8 cellular contexts compared by ENCODE assay signal in genomic region chr6:160767019-160767646, GRCh38.
DNase-seq lines count a peak whose midpoint lies in the region; ATAC-seq, FAIRE-seq and TF ChIP-seq lines count a peak whose summit lies in the region.

No MANE protein-coding gene starts in this region.

- no peaks in the 10 kb centered on the region for H3K36me3 ChIP-seq in NT2/D1 (ENCODE audit: insufficient read depth, insufficient read length, low read length)
- H3K36me3 ChIP-seq in upper lobe of right lung = no peaks in the 10 kb centered on the region

- peaks cover 23% of the 10 kb centered on the region for H3K4me1 Mint-ChIP-seq in glutamatergic neuron (ENCODE audit: low read depth, unreplicated experiment)

- H3K9ac ChIP-seq in NT2/D1 (ENCODE audit: insufficient read length, low read depth) = peak overlapping the region; percentile 76

- H3K27me3 ChIP-seq in NT2/D1 (ENCODE audit: insufficient read depth, insufficient read length) (peaks cover 8% of the 10 kb centered on the region), upper lobe of right lung (no peaks in the 10 kb centered on the region)

- H3K4me3 Mint-ChIP-seq in glutamatergic neuron (ENCODE audit: unreplicated experiment) = peak overlapping the region; percentile 92

- H3K27me3 Mint-ChIP-seq in glutamatergic neuron (ENCODE audit: unreplicated experiment) = peaks cover 3% of the 10 kb centered on the region

- peaks cover 5% of the 10 kb centered on the region for H3K36me3 Mint-ChIP-seq in glutamatergic neuron (ENCODE audit: unreplicated experiment)

- peak; percentile 57 for DNase-seq in AG08395 (ENCODE audit: low spot score)
- DNase-seq in GM19239 (ENCODE audit: insufficient read length, low spot score) = peak; percentile 83
- peak; percentile 56 for DNase-seq in NT2/D1 (ENCODE audit: low read depth, low spot score)
- DNase-seq in activated naive CD4-positive, alpha-beta T cell treated with Interleukin-2 at 50 U/mL for 16 hours = peak; percentile 45
- peak; percentile 90 for DNase-seq in glutamatergic neuron
- no peak for DNase-seq in omental fat pad (ENCODE audit: low spot score)
- DNase-seq in upper lobe of right lung = peak; percentile 85

- H3K4me3 ChIP-seq in NT2/D1 (ENCODE audit: insufficient read length, low read depth) (peak overlapping the region; percentile 50), upper lobe of right lung (peak overlapping the region; percentile 40)

- intact Hi-C loops in upper lobe of right lung (cut with DNase I) = no loop called here

- ATAC-seq in HG03342 (IDR thresholded peaks at IDR 0.05; ENCODE audit: unreplicated experiment) (peak; percentile 92), omental fat pad (ENCODE audit: low FRiP score) (peak; percentile 93), upper lobe of right lung (peak; percentile 93)

- H3K9me3 ChIP-seq in NT2/D1 (ENCODE audit: insufficient read depth, low read length) (peaks cover 6% of the 10 kb centered on the region; the same call in 1 of the 2 replicates), upper lobe of right lung (no peaks in the 10 kb centered on the region)

- H3K9me3 Mint-ChIP-seq in glutamatergic neuron (ENCODE audit: unreplicated experiment) = peaks cover 17% of the 10 kb centered on the region

- H3K4me1 ChIP-seq in NT2/D1 (ENCODE audit: insufficient read depth, insufficient read length) (no peaks in the 10 kb centered on the region), upper lobe of right lung (peaks cover 4% of the 10 kb centered on the region)

- FAIRE-seq in GM19239 (lab: Jason Lieb, UNC) = peak; percentile 86

- peak overlapping the region; percentile 93 for H3K27ac Mint-ChIP-seq in glutamatergic neuron (ENCODE audit: unreplicated experiment)

- no peak overlapping the region for H3K27ac ChIP-seq in upper lobe of right lung

- TF ChIP-seq CTCF in glutamatergic neuron (IDR thresholded peaks at IDR 0.05; ENCODE audit: partially characterized antibody, unreplicated experiment) (peak; percentile 89), omental fat pad (IDR thresholded peaks at IDR 0.05) (no peak), upper lobe of right lung (IDR thresholded peaks at IDR 0.05) (peak; percentile 66)

Comparison
In these comparisons a context has a peak if more than half of its experiments do, and no peak if none do; other contexts are left out.
1. CTCF ChIP-seq: peak in glutamatergic neuron (single experiment) and upper lobe of right lung (single experiment); none in omental fat pad (0 of 3).
2. Peak in every context shown above with its lines, with median percentiles within 50 percentile points of each other: ATAC-seq.